21 cellular contexts compared by ENCODE assay signal in the genomic region with DNA sequence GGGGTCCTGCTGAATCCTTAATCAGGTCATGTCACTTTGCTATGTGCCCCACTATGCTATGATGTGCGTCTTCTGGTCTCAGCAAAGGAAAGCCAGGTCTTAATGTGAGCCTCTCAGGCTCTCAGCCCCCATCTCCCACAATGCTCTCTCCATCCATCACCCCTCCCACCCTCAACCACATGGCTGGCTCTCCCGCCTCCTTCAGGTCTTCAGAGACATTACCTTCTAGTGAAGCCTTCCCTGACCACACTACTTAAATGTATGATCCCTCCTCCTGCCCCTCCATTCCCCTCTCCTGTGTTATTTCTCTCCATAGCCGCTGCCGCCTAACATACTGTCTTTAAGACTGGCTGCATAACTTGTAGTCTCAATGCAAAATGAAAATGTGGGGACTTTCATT. TPM values are rescaled to one million over a fixed set of nuclear protein-coding genes. Genes with fewer than 3 reads are reported as not detected.
DNase-seq lines count a peak whose midpoint lies in the region; ATAC-seq, FAIRE-seq and TF ChIP-seq lines count a peak whose summit lies in the region.
"Had no signal": no experiment of that assay in that cellular context is flagged by ENCODE, and none has a peak within 500 bp of the region (broad histone marks: within the 10 kb centered on the region; RNA-seq: fewer than 3 reads in every experiment).

No MANE protein-coding gene starts in this region.

- H3K4me1 ChIP-seq in neural progenitor cell = peaks cover 16% of the 10 kb centered on the region

- H3F3A ChIP-seq in neural progenitor cell (ENCODE audit: low read depth) = no peaks in the 10 kb centered on the region

- no peaks in the 10 kb centered on the region for H3K9me3 Mint-ChIP-seq in neural progenitor cell
- no peaks in the 10 kb centered on the region for H3K9me3 Mint-ChIP-seq in activated CD4-positive, alpha-beta T cell treated with anti-CD3 and anti-CD28 coated beads for 36 hours (ENCODE audit: low read depth)
- H3K9me3 Mint-ChIP-seq: activated T-helper 17 cell treated with anti-CD3 and anti-CD28 coated beads, Interleukin-2, amount 50 U/mL, for 72 hours had no signal

- H3K4me3 ChIP-seq in GM06990 (replicated peaks; ENCODE audit: low read depth, low read length) (no peak overlapping the region), bronchial epithelial cell (ENCODE audit: low read depth, low read length) (no peak overlapping the region), neural progenitor cell (no peak overlapping the region)
- H3K4me3 ChIP-seq: SJCRH30, suprapubic skin had no signal

- H3K4me2 ChIP-seq in neural progenitor cell = no peak overlapping the region

- no peak for TF ChIP-seq EP300 in Ishikawa (IDR thresholded peaks at IDR 0.05; ENCODE audit: borderline replicate concordance)

- DNase-seq in GM06990 (ENCODE audit: extremely low read depth, insufficient read length) (no peak), bronchial epithelial cell (ENCODE audit: low read depth) (no peak), neural progenitor cell (ENCODE audit: low spot score) (peak; percentile 36), NCI-H128 (lab: John Stamatoyannopoulos, UW; ENCODE audit: unreplicated experiment) (no peak), activated gamma-delta T cell (lab: John Stamatoyannopoulos, UW) (no peak)
- no peak for DNase-seq in activated CD4-positive, alpha-beta T cell treated with anti-CD3 and anti-CD28 coated beads for 36 hours
- DNase-seq: hypothalamus, left cardiac atrium, NCI-H1930, NCI-H510A, SJCRH30 had no signal

- POLR2A ChIA-PET in activated CD4-positive, alpha-beta T cell treated with anti-CD3 and anti-CD28 coated beads for 36 hours (lab: Charles Lee) = no interaction called here

- no peak overlapping the region for H3K4me3 Mint-ChIP-seq in neural progenitor cell
- H3K4me3 Mint-ChIP-seq in activated CD4-positive, alpha-beta T cell treated with anti-CD3 and anti-CD28 coated beads for 36 hours = no peak overlapping the region
- H3K4me3 Mint-ChIP-seq: activated T-helper 17 cell treated with anti-CD3 and anti-CD28 coated beads, Interleukin-2, amount 50 U/mL, for 72 hours; B cell had no signal

- H3K27me3 ChIP-seq in GM06990 (replicated peaks; ENCODE audit: control insufficient read depth, insufficient read depth, low read length) (peaks cover 3% of the 10 kb centered on the region), bronchial epithelial cell (ENCODE audit: control insufficient read depth, insufficient read depth, low read length) (no peaks in the 10 kb centered on the region), neural progenitor cell (no peaks in the 10 kb centered on the region)
- H3K27me3 ChIP-seq: suprapubic skin had no signal

- TF ChIP-seq RAD21 in Ishikawa (IDR thresholded peaks at IDR 0.05; ENCODE audit: low read depth) = no peak

- intact Hi-C loops in activated CD4-positive, alpha-beta T cell treated with anti-CD3 and anti-CD28 coated beads for 36 hours (cut with DNase I, micrococcal nuclease) = no loop called here

- H3K9me3 ChIP-seq in neural progenitor cell (ENCODE audit: low read depth) = no peaks in the 10 kb centered on the region
- H3K9me3 ChIP-seq: SJCRH30, suprapubic skin had no signal

- no peak overlapping the region for H2AFZ ChIP-seq in neural progenitor cell (replicated peaks)

- peaks cover 52% of the 10 kb centered on the region for H3K4me1 Mint-ChIP-seq in neural progenitor cell
- no peaks in the 10 kb centered on the region for H3K4me1 Mint-ChIP-seq in activated CD4-positive, alpha-beta T cell treated with anti-CD3 and anti-CD28 coated beads for 36 hours
- H3K4me1 Mint-ChIP-seq: activated T-helper 17 cell treated with anti-CD3 and anti-CD28 coated beads, Interleukin-2, amount 50 U/mL, for 72 hours had no signal

- no peaks in the 10 kb centered on the region for H4K20me1 ChIP-seq in neural progenitor cell (ENCODE audit: low read depth)

- H3K79me2 ChIP-seq in neural progenitor cell (ENCODE audit: low read depth) = no peaks in the 10 kb centered on the region

- no peak overlapping the region for H3K9ac ChIP-seq in neural progenitor cell

- H3K36me3 ChIP-seq in GM06990 (ENCODE audit: control insufficient read depth, insufficient read depth, low read length) (no peaks in the 10 kb centered on the region), bronchial epithelial cell (ENCODE audit: control insufficient read depth, insufficient read depth, low read length) (no peaks in the 10 kb centered on the region), neural progenitor cell (no peaks in the 10 kb centered on the region)
- H3K36me3 ChIP-seq: SJCRH30, suprapubic skin had no signal

- peaks cover 2% of the 10 kb centered on the region for H3K27me3 Mint-ChIP-seq in neural progenitor cell (ENCODE audit: insufficient read depth, low read depth)
- peaks cover 2% of the 10 kb centered on the region for H3K27me3 Mint-ChIP-seq in activated CD4-positive, alpha-beta T cell treated with anti-CD3 and anti-CD28 coated beads for 36 hours

- no peak for FAIRE-seq in bronchial epithelial cell (lab: Jason Lieb, UNC)
- FAIRE-seq: endometrium had no signal

- H3K27ac ChIP-seq in neural progenitor cell = no peak overlapping the region
- H3K27ac ChIP-seq: SJCRH30, suprapubic skin had no signal

- H3K36me3 Mint-ChIP-seq in neural progenitor cell = no peaks in the 10 kb centered on the region
- H3K36me3 Mint-ChIP-seq in activated CD4-positive, alpha-beta T cell treated with anti-CD3 and anti-CD28 coated beads for 36 hours (ENCODE audit: low read depth) = no peaks in the 10 kb centered on the region

- H3K27ac Mint-ChIP-seq in neural progenitor cell = peak overlapping the region; percentile 34
- no peak overlapping the region for H3K27ac Mint-ChIP-seq in activated CD4-positive, alpha-beta T cell treated with anti-CD3 and anti-CD28 coated beads for 36 hours
- H3K27ac Mint-ChIP-seq: activated T-helper 17 cell treated with anti-CD3 and anti-CD28 coated beads, Interleukin-2, amount 50 U/mL, for 72 hours; B cell had no signal

- ATAC-seq in HG03280 (IDR thresholded peaks at IDR 0.05; ENCODE audit: unreplicated experiment) = no peak
- no peak for ATAC-seq in activated CD4-positive, alpha-beta T cell treated with anti-CD3 and anti-CD28 coated beads for 36 hours
- ATAC-seq: activated CD4-positive, CD25-positive, alpha-beta regulatory T cell treated with anti-CD3 and anti-CD28 coated beads, Interleukin-2, amount 50 U/mL, for 24 hours; activated T-helper 17 cell treated with anti-CD3 and anti-CD28 coated beads, Interleukin-2, amount 50 U/mL, for 72 hours; left cardiac atrium had no signal

- TF ChIP-seq CTCF in GM06990 (IDR thresholded peaks at IDR 0.05; ENCODE audit: insufficient read depth, low read length, poor library complexity, severe bottlenecking) = peak; percentile 10
- peak; percentile 16 for TF ChIP-seq CTCF in bronchial epithelial cell (IDR thresholded peaks at IDR 0.05; ENCODE audit: insufficient read depth, low read length, severe bottlenecking)
- TF ChIP-seq CTCF in neural progenitor cell (IDR thresholded peaks at IDR 0.05) = peak; percentile 24

- CTCF ChIA-PET in activated CD4-positive, alpha-beta T cell treated with anti-CD3 and anti-CD28 coated beads for 36 hours (lab: Charles Lee) = no interaction called here

TF ChIP-seq in Ishikawa, 13 proteins besides CTCF, POLR2A, EP300 and RAD21:
- TF ChIP-seq TAF1 (IDR thresholded peaks at IDR 0.05; ENCODE audit: low read depth) = no peak
- TF ChIP-seq MAX (IDR thresholded peaks at IDR 0.05) = peak; percentile 69
TF ChIP-seq in Ishikawa: peak in this region for 1.

RNA-seq across cellular contexts. Expression of gene KRT80, which starts 50.5 kb away (rescaled TPM):
- total RNA-seq in bronchial epithelial cell (14.7 and 66.4 TPM in 2 replicates), neural progenitor cell (ENCODE audit: low replicate concordance) (0.12 TPM in 1 of 2 replicates, not detected in the other)
- not detected for total RNA-seq in activated CD4-positive, alpha-beta T cell treated with anti-CD3 and anti-CD28 coated beads for 36 hours
- total RNA-seq: activated CD8-positive, alpha-beta memory T cell treated with anti-CD3 and anti-CD28 coated beads for 36 hours; activated T-helper 17 cell treated with anti-CD3 and anti-CD28 coated beads, Interleukin-2, amount 50 U/mL, for 72 hours; B cell; cerebellum; mononuclear cell had no signal

Comparison
In these comparisons a context has a peak if more than half of its experiments do, and no peak if none do; other contexts are left out.
1. RNA of gene KRT80, which starts 50.5 kb away (total RNA-seq): 14.7 to 66.4 TPM in bronchial epithelial cell; 0.12 TPM in neural progenitor cell and not detected in activated CD4-positive, alpha-beta T cell treated with anti-CD3 and anti-CD28 coated beads for 36 hours; every median in the first group is over 10 times any median in the second.
2. Peak in every context shown above with its lines, with median percentiles within 50 percentile points of each other: CTCF ChIP-seq.